Comparison of ENCODE assay signal across 11 cellular contexts in the genomic region with DNA sequence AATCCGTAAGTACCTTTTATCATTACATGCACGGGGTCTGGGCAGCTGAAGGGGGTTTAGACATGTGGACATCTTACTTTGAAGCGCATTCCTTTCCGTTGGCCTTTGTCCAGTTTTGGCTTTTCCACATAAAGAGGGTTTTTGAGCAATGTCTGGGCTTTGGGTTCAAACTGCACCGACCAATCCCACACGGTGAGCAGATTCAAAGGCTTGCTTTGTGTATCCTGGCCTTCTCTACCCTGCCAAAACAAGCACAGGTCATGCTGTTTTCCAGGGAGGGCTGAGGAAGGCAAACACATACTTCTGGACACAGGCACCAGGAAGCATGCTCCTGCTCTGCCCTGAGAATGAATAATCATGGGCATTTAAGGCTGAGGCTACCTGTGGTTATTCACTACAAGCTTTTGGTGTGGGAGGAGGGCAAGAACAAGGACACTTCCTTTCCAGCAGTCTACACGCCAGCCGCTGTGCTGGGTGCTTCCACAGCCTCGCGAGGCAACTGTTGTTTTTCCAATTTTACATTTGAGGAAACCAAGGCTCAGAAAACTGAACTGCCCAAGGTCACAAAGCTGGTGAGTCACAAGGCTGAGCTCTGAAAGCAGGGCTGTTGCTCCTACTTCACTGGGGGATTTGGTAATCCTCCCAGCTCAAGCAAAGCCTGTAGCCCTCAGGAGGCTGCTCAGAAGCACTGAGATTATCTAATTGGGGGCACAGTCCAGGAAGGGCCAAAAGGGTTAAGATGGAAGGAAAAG. TPM values are rescaled to one million over a fixed set of nuclear protein-coding genes. Genes with fewer than 3 reads are reported as not detected.
DNase-seq lines count a peak whose midpoint lies in the region; ATAC-seq and TF ChIP-seq lines count a peak whose summit lies in the region.
"Had no signal": no experiment of that assay in that cellular context is flagged by ENCODE, and none has a peak within 500 bp of the region (broad histone marks: within the 10 kb centered on the region; RNA-seq: fewer than 3 reads in every experiment).

No MANE protein-coding gene starts in this region.

- H3K4me1 ChIP-seq in adipocyte (ENCODE audit: control insufficient read depth, insufficient read depth, low read length) (peaks cover 27% of the 10 kb centered on the region), right cardiac atrium (ENCODE audit: control insufficient read depth, insufficient read depth, low read length) (peaks cover 8% of the 10 kb centered on the region)
- H3K4me1 ChIP-seq: parathyroid adenoma had no signal

- no peak overlapping the region for H3K4me3 Mint-ChIP-seq in stimulated activated effector memory CD8-positive, alpha-beta T cell treated with anti-CD3 and anti-CD28 coated beads, Interleukin-12 subunit alpha, Interleukin-12 subunit beta, amount 100 ng/mL, for 72 hours

- H3K27ac Mint-ChIP-seq in stimulated activated effector memory CD8-positive, alpha-beta T cell treated with anti-CD3 and anti-CD28 coated beads, Interleukin-12 subunit alpha, Interleukin-12 subunit beta, amount 100 ng/mL, for 72 hours: peak overlapping the region; percentile 76

- peak overlapping the region; percentile 14 for H3K27ac ChIP-seq in right cardiac atrium (ENCODE audit: low read length)
- H3K27ac ChIP-seq: KMS-11, parathyroid adenoma had no signal

- H3K4me1 Mint-ChIP-seq in stimulated activated effector memory CD8-positive, alpha-beta T cell treated with anti-CD3 and anti-CD28 coated beads, Interleukin-12 subunit alpha, Interleukin-12 subunit beta, amount 100 ng/mL, for 72 hours: peaks cover 11% of the 10 kb centered on the region

- no peak for TF ChIP-seq POLR2A in lower leg skin (IDR thresholded peaks at IDR 0.05)

- H3K36me3 ChIP-seq in adipocyte (ENCODE audit: control insufficient read depth, insufficient read depth, low read length, severe bottlenecking): peaks cover 45% of the 10 kb centered on the region

- peak; percentile 65 to 85 for ATAC-seq in right cardiac atrium
- ATAC-seq in stimulated activated effector memory CD8-positive, alpha-beta T cell treated with anti-CD3 and anti-CD28 coated beads, Interleukin-12 subunit alpha, Interleukin-12 subunit beta, amount 100 ng/mL, for 72 hours: no peak
- ATAC-seq in HG02571 (IDR thresholded peaks at IDR 0.05; ENCODE audit: unreplicated experiment): no peak
- ATAC-seq in GM18868 (IDR thresholded peaks at IDR 0.05; ENCODE audit: unreplicated experiment): no peak
- no peak for ATAC-seq in HG03108 (IDR thresholded peaks at IDR 0.05; ENCODE audit: unreplicated experiment)

- peak; percentile 17 for DNase-seq in HT1080 (ENCODE audit: low read depth)
- peak; percentile 74 for DNase-seq in adipocyte (ENCODE audit: low read depth)
- no peak for DNase-seq in right cardiac atrium
- no peak for DNase-seq in stimulated activated effector memory CD8-positive, alpha-beta T cell treated with anti-CD3 and anti-CD28 coated beads, Interleukin-12 subunit alpha, Interleukin-12 subunit beta, amount 100 ng/mL, for 72 hours (ENCODE audit: low spot score in 2 of 2)
- no peak for DNase-seq in lower leg skin (ENCODE audit: low spot score in 2 of 2)
- DNase-seq: activated T-cell treated with anti-CD3 and anti-CD28 coated beads for 4 hours had no signal

- intact Hi-C loops in right cardiac atrium (cut with DNase I): loop anchor here (2.0 to 10.0 kb wide), 4 partner anchors 59 to 381 kb away; a partner anchor contains a TSS
- intact Hi-C loops in lower leg skin (cut with DNase I; ENCODE audit: low total_unique reads): loop anchor here (10.0 kb wide), 2 partner anchors 101 to 381 kb away; no protein-coding TSS in a partner anchor

- H3K27me3 ChIP-seq in adipocyte (replicated peaks; ENCODE audit: control insufficient read depth, insufficient read depth, low read length) (no peaks in the 10 kb centered on the region), right cardiac atrium (ENCODE audit: control insufficient read depth, insufficient read depth) (no peaks in the 10 kb centered on the region)

- H3K9me3 ChIP-seq in adipocyte (ENCODE audit: control insufficient read depth, low read length): no peaks in the 10 kb centered on the region
- H3K9me3 ChIP-seq in right cardiac atrium (ENCODE audit: control insufficient read depth, low read length): no peaks in the 10 kb centered on the region

- peak overlapping the region; percentile 73 for H3K9ac ChIP-seq in adipocyte (ENCODE audit: low read length)
- H3K9ac ChIP-seq: KMS-11, parathyroid adenoma had no signal

- peaks cover 52% of the 10 kb centered on the region for H3K36me3 Mint-ChIP-seq in stimulated activated effector memory CD8-positive, alpha-beta T cell treated with anti-CD3 and anti-CD28 coated beads, Interleukin-12 subunit alpha, Interleukin-12 subunit beta, amount 100 ng/mL, for 72 hours

- WGBS in right cardiac atrium: 64% methylated on average over 10 of the region's 10 CpGs
- 69 to 70% methylated on average over 10 of the region's 10 CpGs for WGBS in lower leg skin, 2 donors

- H3K4me3 ChIP-seq in adipocyte (ENCODE audit: low read length): peak overlapping the region; percentile 10
- no peak overlapping the region for H3K4me3 ChIP-seq in right cardiac atrium (ENCODE audit: low read length)
- no peak overlapping the region for H3K4me3 ChIP-seq in lower leg skin (ENCODE audit: low read depth, poor library complexity, severe bottlenecking)

- TF ChIP-seq CTCF in lower leg skin (IDR thresholded peaks at IDR 0.05): no peak

- H3K9me3 Mint-ChIP-seq in stimulated activated effector memory CD8-positive, alpha-beta T cell treated with anti-CD3 and anti-CD28 coated beads, Interleukin-12 subunit alpha, Interleukin-12 subunit beta, amount 100 ng/mL, for 72 hours: no peaks in the 10 kb centered on the region

RNA-seq across cellular contexts. Expression of a gene that starts 59.8 kb away (rescaled TPM):
- total RNA-seq in HT1080 (2014; rRNA removed; shearing (Covaris generic)): 44.5 and 51.7 TPM in 2 replicates
- 58.5 and 62.3 TPM in 2 replicates for polyA plus RNA-seq in HT1080 (2015; cell fraction: cytosol; rRNA removed)
- polyA plus RNA-seq in HT1080 (2015; cell fraction: nucleus; rRNA removed): 30.1 and 30.3 TPM in 2 replicates
- total RNA-seq in right cardiac atrium (10 to 100 TPM; 53.7 to 76.4 (median 57.6) TPM), lower leg skin (100 to 1,000 TPM in 1 of 4 donors, 10 to 100 TPM in 3; 57.9 to 121 (median 66.2) TPM)
- 40.4 TPM for polyA plus RNA-seq in right cardiac atrium

Comparison
In these comparisons a context has a peak if more than half of its experiments do, and no peak if none do; other contexts are left out.
1. DNase-seq: peak in HT1080 (single experiment) and adipocyte (single experiment); none in right cardiac atrium (0 of 3), stimulated activated effector memory CD8-positive, alpha-beta T cell treated with anti-CD3 and anti-CD28 coated beads, Interleukin-12 subunit alpha, Interleukin-12 subunit beta, amount 100 ng/mL, for 72 hours (0 of 2) and lower leg skin (0 of 2).
2. ATAC-seq: peak in right cardiac atrium (2 of 2); none in stimulated activated effector memory CD8-positive, alpha-beta T cell treated with anti-CD3 and anti-CD28 coated beads, Interleukin-12 subunit alpha, Interleukin-12 subunit beta, amount 100 ng/mL, for 72 hours (single experiment), HG02571 (single experiment), GM18868 (single experiment) and HG03108 (single experiment).